8 cellular contexts compared by ENCODE assay signal in the genomic region with DNA sequence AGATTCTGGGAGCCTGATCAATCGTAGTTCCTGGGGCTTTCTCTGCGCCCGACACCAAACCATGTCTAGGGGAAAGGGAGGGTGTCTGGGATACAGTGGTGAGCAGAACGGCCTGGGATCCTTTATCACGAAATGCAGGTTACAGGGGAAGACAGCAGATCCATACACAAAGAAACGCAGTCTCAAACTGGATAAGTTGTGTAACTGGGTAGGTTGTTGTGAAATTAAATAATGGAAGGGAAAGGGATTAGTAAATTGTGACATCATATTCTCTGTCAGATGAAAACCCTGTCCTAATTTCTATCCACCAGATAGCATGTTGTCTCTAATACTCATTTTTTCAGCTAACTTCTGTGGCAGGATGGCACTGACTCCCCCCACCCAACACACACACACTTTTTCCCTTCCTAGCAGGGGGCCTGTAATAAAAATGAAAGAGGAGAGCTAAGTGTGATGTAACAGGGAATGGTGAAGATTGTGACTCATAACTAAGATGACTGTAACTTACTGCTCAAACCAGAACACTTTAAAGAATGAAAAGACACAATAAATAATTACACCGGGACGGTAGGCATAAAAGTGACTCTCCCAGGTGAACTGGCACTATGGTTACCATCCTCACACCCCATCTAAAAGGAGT. TPM values are rescaled to one million over a fixed set of nuclear protein-coding genes. Genes with fewer than 3 reads are reported as not detected.
DNase-seq lines count a peak whose midpoint lies in the region; ATAC-seq lines count a peak whose summit lies in the region.

No MANE protein-coding gene starts in this region.

- H3K27ac Mint-ChIP-seq in T-cell = peak overlapping the region; percentile 92 to 95

- CTCF ChIA-PET in T-cell (lab: Charles Lee) = interaction anchor here in 1 of 2 donors (4.0 kb wide), 1 partner anchor 53 kb away, joined by 61 read pairs; a partner anchor contains a TSS

- H3K18ac ChIP-seq in neuronal stem cell (ENCODE audit: low read length) = peak overlapping the region; percentile 90

- H3K4me3 Mint-ChIP-seq in T-cell = peak overlapping the region; percentile 86 to 98 (median 87)

- peak overlapping the region; percentile 82 for H3K27ac ChIP-seq in effector memory CD4-positive, alpha-beta T cell (ENCODE audit: insufficient read depth, low read length, poor library complexity, severe bottlenecking)
- H3K27ac ChIP-seq in neuronal stem cell (replicated peaks; ENCODE audit: low read length) = no peak overlapping the region

- no peak overlapping the region for H3K4ac ChIP-seq in neuronal stem cell (ENCODE audit: low read length)

- H2BK15ac ChIP-seq in neuronal stem cell (ENCODE audit: low read length) = peak overlapping the region; percentile 90

- peak overlapping the region; percentile 39 for H3K4me2 ChIP-seq in neuronal stem cell (ENCODE audit: insufficient read depth, low read length, poor library complexity, severe bottlenecking)

- peaks cover 4% of the 10 kb centered on the region for H3K36me3 Mint-ChIP-seq in T-cell

- H3K4me3 ChIP-seq in effector memory CD4-positive, alpha-beta T cell (ENCODE audit: insufficient read depth, low read depth, low read length, poor library complexity, severe bottlenecking) = peak overlapping the region; percentile 87
- H3K4me3 ChIP-seq in neuronal stem cell (ENCODE audit: low read length in 2 of 2) = peak overlapping the region in 1 of 2 donors; percentile 99

- POLR2A ChIA-PET in T-cell (lab: Charles Lee) = interaction anchor here in 1 of 2 donors (0.6 kb wide), 1 partner anchor 1682 kb away, joined by 6 read pairs; no protein-coding TSS in a partner anchor

- H4K91ac ChIP-seq in neuronal stem cell (ENCODE audit: low read depth, low read length, poor library complexity) = peak overlapping the region; percentile 68

- H4K8ac ChIP-seq in neuronal stem cell (ENCODE audit: low read depth, low read length) = peak overlapping the region; percentile 89

- peak overlapping the region; percentile 94 for H3K23ac ChIP-seq in neuronal stem cell (ENCODE audit: low read depth, low read length, poor library complexity)

- H3K4me1 Mint-ChIP-seq in T-cell = peaks cover 33 to 44% (median 44%) of the 10 kb centered on the region in 3 donors

- H2BK5ac ChIP-seq in neuronal stem cell (ENCODE audit: low read length) = peak overlapping the region; percentile 63

- H2AK5ac ChIP-seq in neuronal stem cell (ENCODE audit: low read depth, low read length) = peak overlapping the region; percentile 47

- peak; percentile 52 for DNase-seq in NOMO-1 treated with DMSO at 0.1 percent for 48 hours (lab: John Stamatoyannopoulos, UW; ENCODE audit: unreplicated experiment)
- DNase-seq in NOMO-1 treated with dmso at 0.1 percent for 144 hours (lab: John Stamatoyannopoulos, UW; ENCODE audit: unreplicated experiment) = no peak
- no peak for DNase-seq in T-cell
- DNase-seq in effector memory CD4-positive, alpha-beta T cell = no peak
- DNase-seq in neuronal stem cell (ENCODE audit: low spot score) = no peak
- no peak for DNase-seq in NCI-H748 (lab: John Stamatoyannopoulos, UW; ENCODE audit: unreplicated experiment)
- DNase-seq in NCI-H2171 (lab: John Stamatoyannopoulos, UW) = no peak

- H3K9ac ChIP-seq in neuronal stem cell (ENCODE audit: low read depth, low read length, poor library complexity) = no peak overlapping the region

- peak overlapping the region; percentile 92 for H2BK120ac ChIP-seq in neuronal stem cell (ENCODE audit: low read depth, low read length)

- no peak for ATAC-seq in T-cell (replicated peaks in 1 of 4)
- no peak for ATAC-seq in HG02571 (IDR thresholded peaks at IDR 0.05; ENCODE audit: unreplicated experiment)

- WGBS in neuronal stem cell (ENCODE audit: extremely low coverage in 2 of 2, insufficient read length in 2 of 2, insufficient replicate concordance in 1 of 2), 2 donors = no CpG with 5 or more reads among the region's 8 CpGs

- peaks cover 18% of the 10 kb centered on the region for H3K4me1 ChIP-seq in effector memory CD4-positive, alpha-beta T cell (ENCODE audit: control insufficient read depth, insufficient read depth, low read length, poor library complexity, severe bottlenecking)
- peaks cover 4 to 11% of the 10 kb centered on the region in 2 donors for H3K4me1 ChIP-seq in neuronal stem cell (ENCODE audit: control insufficient read depth in 2 of 2, insufficient read depth in 1 of 2, low read depth in 1 of 2, low read length in 2 of 2)

- H3K27me3 ChIP-seq in effector memory CD4-positive, alpha-beta T cell (replicated peaks; ENCODE audit: control insufficient read depth, insufficient read depth, low read length, poor library complexity, severe bottlenecking) = no peaks in the 10 kb centered on the region
- no peaks in the 10 kb centered on the region for H3K27me3 ChIP-seq in neuronal stem cell (ENCODE audit: control insufficient read depth in 3 of 3, insufficient read depth in 3 of 3, low read depth in 1 of 3, low read length in 3 of 3)

- H2AFZ ChIP-seq in neuronal stem cell (ENCODE audit: low read length) = peak overlapping the region; percentile 92

- H3K79me1 ChIP-seq in neuronal stem cell (ENCODE audit: low read depth, low read length) = no peaks in the 10 kb centered on the region

- H3K9me3 ChIP-seq in effector memory CD4-positive, alpha-beta T cell (ENCODE audit: control insufficient read depth, low read length) = no peaks in the 10 kb centered on the region
- no peaks in the 10 kb centered on the region for H3K9me3 ChIP-seq in neuronal stem cell (replicated peaks in 1 of 2; ENCODE audit: control insufficient read depth in 2 of 2, insufficient read depth in 1 of 2, low read depth in 1 of 2, low read length in 2 of 2)

- H3K9me3 Mint-ChIP-seq in T-cell = no peaks in the 10 kb centered on the region

- peak overlapping the region; percentile 43 for H2BK12ac ChIP-seq in neuronal stem cell (ENCODE audit: low read length)

- peak overlapping the region; percentile 17 for H3K14ac ChIP-seq in neuronal stem cell (ENCODE audit: low read length)

- no peaks in the 10 kb centered on the region for H3K36me3 ChIP-seq in effector memory CD4-positive, alpha-beta T cell (ENCODE audit: control insufficient read depth, insufficient read depth, low read length)
- peaks cover 0 to 12% of the 10 kb centered on the region in 2 donors for H3K36me3 ChIP-seq in neuronal stem cell (replicated peaks in 1 of 2; ENCODE audit: control insufficient read depth in 2 of 2, insufficient read depth in 2 of 2, low read length in 2 of 2)

- H3K27me3 Mint-ChIP-seq in T-cell = no peaks in the 10 kb centered on the region

RNA-seq across cellular contexts. Expression of a gene that starts 0.8 kb away (rescaled TPM):
- total RNA-seq in T-cell = 10 to 100 TPM; 56.3 to 65.5 (median 63.5) TPM
- 44.5 TPM for polyA plus RNA-seq in neuronal stem cell (2013, experiment 1 of 2)
- 44.4 TPM for polyA plus RNA-seq in neuronal stem cell (2013, experiment 2 of 2)

RNA-seq across cellular contexts. Expression of a gene that starts 53.8 kb away (rescaled TPM):
- 10 to 100 TPM; 17.7 to 29.8 (median 25.9) TPM for total RNA-seq in T-cell
- 11.0 TPM for polyA plus RNA-seq in neuronal stem cell (2013, experiment 1 of 2)
- 10.4 TPM for polyA plus RNA-seq in neuronal stem cell (2013, experiment 2 of 2)
